21 cellular contexts compared by ENCODE assay signal in the genomic region with DNA sequence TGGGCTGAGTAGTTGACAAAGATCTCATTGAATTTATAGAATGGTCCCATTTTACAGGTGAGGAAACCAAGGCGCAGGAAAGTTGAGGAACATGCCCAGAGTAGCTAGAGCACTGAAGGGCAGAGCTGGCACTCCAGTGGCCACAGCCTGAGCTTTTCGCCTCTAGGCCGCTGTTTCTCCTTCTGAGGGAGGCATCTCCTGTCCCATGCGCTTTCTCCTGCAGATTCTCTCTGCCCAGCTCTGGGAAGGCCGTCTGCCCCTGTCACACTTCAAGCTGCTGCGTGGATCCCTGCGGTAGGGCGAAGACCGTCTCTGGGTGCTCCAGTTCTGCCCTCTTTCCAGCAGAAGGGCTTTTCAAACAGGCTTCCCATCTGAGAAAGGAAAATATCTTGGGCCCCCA.
A peak's percentile ranks its signal among the peaks of the same experiment; 100 is the strongest.
DNase-seq lines count a peak whose midpoint lies in the region; ATAC-seq and TF ChIP-seq lines count a peak whose summit lies in the region.
"Had no signal": no experiment of that assay in that cellular context is flagged by ENCODE, and none has a peak within 500 bp of the region (broad histone marks: within the 10 kb centered on the region; RNA-seq: fewer than 3 reads in every experiment).

No MANE protein-coding gene starts in this region.

- H3K36me3 ChIP-seq in endodermal cell (ENCODE audit: control insufficient read depth, insufficient read depth, low read length), result no peaks in the 10 kb centered on the region
- H3K36me3 ChIP-seq: BLaER1 had no signal

- H3K4me3 ChIP-seq in endodermal cell (ENCODE audit: low read length), result no peak overlapping the region
- H3K4me3 ChIP-seq: BLaER1, GM12878, GM23338 had no signal

- TF ChIP-seq CTCF in endodermal cell (conservative IDR thresholded peaks at IDR 0.05), result no peak

- no peak overlapping the region for H3K27ac Mint-ChIP-seq in endodermal cell
- H3K27ac Mint-ChIP-seq in activated T-cell treated with anti-CD3 and anti-CD28 coated beads, Interleukin-2, amount 50 U/mL, for 24 hours, result no peak overlapping the region
- H3K27ac Mint-ChIP-seq: B cell; CD4-positive, alpha-beta T cell; CD8-positive, alpha-beta memory T cell had no signal

- peaks cover 24% of the 10 kb centered on the region for H3K4me1 Mint-ChIP-seq in endodermal cell
- H3K4me1 Mint-ChIP-seq in activated T-cell treated with anti-CD3 and anti-CD28 coated beads, Interleukin-2, amount 50 U/mL, for 24 hours (ENCODE audit: low read depth), result no peaks in the 10 kb centered on the region
- H3K4me1 Mint-ChIP-seq: B cell; CD8-positive, alpha-beta memory T cell had no signal

- no peak for ATAC-seq in GM18861 (IDR thresholded peaks at IDR 0.05; ENCODE audit: unreplicated experiment)
- ATAC-seq: GM12878, GM23338 had no signal

- H3K27me3 Mint-ChIP-seq in endodermal cell (ENCODE audit: insufficient read depth), result peaks cover 22% of the 10 kb centered on the region
- peaks cover 54% of the 10 kb centered on the region for H3K27me3 Mint-ChIP-seq in activated T-cell treated with anti-CD3 and anti-CD28 coated beads, Interleukin-2, amount 50 U/mL, for 24 hours

- H3K36me3 Mint-ChIP-seq in endodermal cell (ENCODE audit: low read depth), result no peaks in the 10 kb centered on the region
- H3K36me3 Mint-ChIP-seq in activated T-cell treated with anti-CD3 and anti-CD28 coated beads, Interleukin-2, amount 50 U/mL, for 24 hours (ENCODE audit: low read depth), result no peaks in the 10 kb centered on the region
- H3K36me3 Mint-ChIP-seq: CD8-positive, alpha-beta memory T cell had no signal

- peaks cover 20% of the 10 kb centered on the region for H3K4me1 ChIP-seq in endodermal cell (ENCODE audit: control insufficient read depth, insufficient read depth, low read length)
- H3K4me1 ChIP-seq: BLaER1 had no signal

- no peak overlapping the region for H3K27ac ChIP-seq in endodermal cell (ENCODE audit: low read depth, low read length)
- H3K27ac ChIP-seq: 22Rv1, BLaER1, C4-2B had no signal

- H3K4me3 Mint-ChIP-seq in endodermal cell, result no peak overlapping the region
- no peak overlapping the region for H3K4me3 Mint-ChIP-seq in activated T-cell treated with anti-CD3 and anti-CD28 coated beads, Interleukin-2, amount 50 U/mL, for 24 hours
- H3K4me3 Mint-ChIP-seq: B cell; CD4-positive, alpha-beta T cell; CD8-positive, alpha-beta memory T cell; GM23338 had no signal

- H3K9me3 ChIP-seq in endodermal cell (ENCODE audit: control insufficient read depth, low read length), result no peaks in the 10 kb centered on the region
- H3K9me3 ChIP-seq: BLaER1 had no signal

- H3K27me3 ChIP-seq in endodermal cell (ENCODE audit: control insufficient read depth, insufficient read depth, low read length, poor library complexity, severe bottlenecking), result peaks cover 16% of the 10 kb centered on the region

- H3K9me3 Mint-ChIP-seq in endodermal cell, result no peaks in the 10 kb centered on the region
- H3K9me3 Mint-ChIP-seq in activated T-cell treated with anti-CD3 and anti-CD28 coated beads, Interleukin-2, amount 50 U/mL, for 24 hours, result no peaks in the 10 kb centered on the region
- H3K9me3 Mint-ChIP-seq: GM23338 had no signal

- peak; percentile 21 for DNase-seq in activated effector memory CD4-positive, alpha-beta T cell treated with anti-CD3 and anti-CD28 coated beads, Interleukin-2, amount 50 U/mL, for 16 hours
- no peak for DNase-seq in activated effector memory CD4-positive, alpha-beta T cell treated with Interleukin-2 at 50 U/mL for 16 hours
- DNase-seq in endodermal cell (peak; percentile 42), mesenteric fat pad (ENCODE audit: low spot score) (peak; percentile 5), CD1c-positive myeloid dendritic cell (ENCODE audit: extremely low spot score) (no peak), NCI-H1105 treated with DMSO at 0.1 percent for 48 hours (lab: John Stamatoyannopoulos, UW) (no peak)
- no peak for DNase-seq in activated T-cell treated with anti-CD3 and anti-CD28 coated beads, Interleukin-2, amount 50 U/mL, for 24 hours
- DNase-seq: CD4-positive, alpha-beta T cell; CD8-positive, alpha-beta memory T cell; DMS 273 treated with DMSO at 0.1 percent for 48 hours; DMS79; EL; GDM1; HCEC 1CT had no signal

- 85 to 91% methylated on average over 8 to 9 of the region's 9 CpGs for whole genome bisulfite sequencing in endodermal cell (ENCODE audit: insufficient coverage in 1 of 2, insufficient read length in 1 of 2), 2 experiments

- no peak overlapping the region for H3K9ac ChIP-seq in endodermal cell (ENCODE audit: extremely low read depth, low read length, poor library complexity, severe bottlenecking)
- H3K9ac ChIP-seq: BLaER1 had no signal

Comparison
In these comparisons a context has a peak if more than half of its experiments do, and no peak if none do; other contexts are left out.
1. DNase-seq: peak in activated effector memory CD4-positive, alpha-beta T cell treated with anti-CD3 and anti-CD28 coated beads, Interleukin-2, amount 50 U/mL, for 16 hours (single experiment), endodermal cell (single experiment) and mesenteric fat pad (single experiment); none in activated effector memory CD4-positive, alpha-beta T cell treated with Interleukin-2 at 50 U/mL for 16 hours (single experiment), CD1c-positive myeloid dendritic cell (single experiment), activated T-cell treated with anti-CD3 and anti-CD28 coated beads, Interleukin-2, amount 50 U/mL, for 24 hours (single experiment) and NCI-H1105 treated with DMSO at 0.1 percent for 48 hours (single experiment).